10 cellular contexts compared by ENCODE assay signal in genomic region chr22:46748948-46749681, GRCh38. TPM values are rescaled to one million over a fixed set of nuclear protein-coding genes. Genes with fewer than 3 reads are reported as not detected.
A peak's percentile ranks its signal among the peaks of the same experiment; 100 is the strongest.
DNase-seq lines count a peak whose midpoint lies in the region; ATAC-seq, FAIRE-seq and TF ChIP-seq lines count a peak whose summit lies in the region.
"Had no signal": no experiment of that assay in that cellular context is flagged by ENCODE, and none has a peak within 500 bp of the region (broad histone marks: within the 10 kb centered on the region; RNA-seq: fewer than 3 reads in every experiment).

No MANE protein-coding gene starts in this region.

- H3K4me1 ChIP-seq in effector memory CD4-positive, alpha-beta T cell (ENCODE audit: control insufficient read depth, insufficient read depth, low read length, poor library complexity, severe bottlenecking), result peaks cover 29% of the 10 kb centered on the region
- peaks cover 18 to 23% of the 10 kb centered on the region in 2 donors for H3K4me1 ChIP-seq in small intestine (ENCODE audit: control insufficient read depth in 2 of 2, insufficient read depth in 1 of 2, low read depth in 1 of 2, low read length in 1 of 2)

- peak; percentile 56 for DNase-seq in GM03348 (ENCODE audit: low spot score)
- peak; percentile 65 for DNase-seq in activated CD4-positive, alpha-beta T cell treated with anti-CD3 and anti-CD28 coated beads for 36 hours
- DNase-seq in effector memory CD4-positive, alpha-beta T cell, result peak; percentile 42 to 64 (median 52)
- DNase-seq in small intestine, result no peak
- no peak for DNase-seq in substantia nigra (lab: John Stamatoyannopoulos, UW)
- no peak for DNase-seq in SHP77 (lab: John Stamatoyannopoulos, UW)
- no peak for DNase-seq in mesothelial cell of epicardium (ENCODE audit: low spot score in 2 of 2, unreplicated experiment in 2 of 2)
- DNase-seq in retina, result no peak
- DNase-seq: NCI-H2029, occipital lobe had no signal

- no peaks in the 10 kb centered on the region for H3K9me3 ChIP-seq in effector memory CD4-positive, alpha-beta T cell (ENCODE audit: control insufficient read depth, low read length)
- H3K9me3 ChIP-seq in small intestine (ENCODE audit: control insufficient read depth, low read depth), result no peaks in the 10 kb centered on the region

- intact Hi-C loops in activated CD4-positive, alpha-beta T cell treated with anti-CD3 and anti-CD28 coated beads for 36 hours (cut with DNase I, micrococcal nuclease), result no loop called here

- no peaks in the 10 kb centered on the region for H3K27me3 ChIP-seq in effector memory CD4-positive, alpha-beta T cell (replicated peaks; ENCODE audit: control insufficient read depth, insufficient read depth, low read length, poor library complexity, severe bottlenecking)
- no peaks in the 10 kb centered on the region for H3K27me3 ChIP-seq in small intestine (ENCODE audit: control insufficient read depth in 2 of 2, insufficient read depth in 2 of 2, low read length in 2 of 2)

- H3K4me3 Mint-ChIP-seq in activated CD4-positive, alpha-beta T cell treated with anti-CD3 and anti-CD28 coated beads for 36 hours, result peak overlapping the region; percentile 62
- H3K4me3 Mint-ChIP-seq in mesothelial cell of epicardium, result no peak overlapping the region

- no peaks in the 10 kb centered on the region for H3K27me3 Mint-ChIP-seq in activated CD4-positive, alpha-beta T cell treated with anti-CD3 and anti-CD28 coated beads for 36 hours
- H3K27me3 Mint-ChIP-seq in mesothelial cell of epicardium (ENCODE audit: low read depth), result peaks cover 15% of the 10 kb centered on the region

- no peak for TF ChIP-seq CTCF in mesothelial cell of epicardium (IDR thresholded peaks at IDR 0.05; ENCODE audit: unreplicated experiment)

- peak; percentile 68 for ATAC-seq in activated CD4-positive, alpha-beta T cell treated with anti-CD3 and anti-CD28 coated beads for 36 hours

- no peaks in the 10 kb centered on the region for H3K36me3 Mint-ChIP-seq in activated CD4-positive, alpha-beta T cell treated with anti-CD3 and anti-CD28 coated beads for 36 hours (ENCODE audit: low read depth)
- H3K36me3 Mint-ChIP-seq in mesothelial cell of epicardium, result no peaks in the 10 kb centered on the region

- no peak for FAIRE-seq in small intestine (lab: Jason Lieb, UNC)

- peak overlapping the region; percentile 34 for H3K4me3 ChIP-seq in effector memory CD4-positive, alpha-beta T cell (ENCODE audit: insufficient read depth, low read depth, low read length, poor library complexity, severe bottlenecking)
- no peak overlapping the region for H3K4me3 ChIP-seq in small intestine (ENCODE audit: low read depth in 1 of 2, low read length in 2 of 2)

- H3K27ac Mint-ChIP-seq in activated CD4-positive, alpha-beta T cell treated with anti-CD3 and anti-CD28 coated beads for 36 hours, result peak overlapping the region; percentile 91
- H3K27ac Mint-ChIP-seq in mesothelial cell of epicardium, result no peak overlapping the region

- H3K36me3 ChIP-seq in effector memory CD4-positive, alpha-beta T cell (ENCODE audit: control insufficient read depth, insufficient read depth, low read length), result no peaks in the 10 kb centered on the region
- no peaks in the 10 kb centered on the region for H3K36me3 ChIP-seq in small intestine (ENCODE audit: control insufficient read depth in 2 of 2, insufficient read depth in 2 of 2, low read length in 2 of 2)

- no peaks in the 10 kb centered on the region for H3K9me3 Mint-ChIP-seq in activated CD4-positive, alpha-beta T cell treated with anti-CD3 and anti-CD28 coated beads for 36 hours (ENCODE audit: low read depth)
- H3K9me3 Mint-ChIP-seq in mesothelial cell of epicardium, result no peaks in the 10 kb centered on the region

- H3K27ac ChIP-seq in effector memory CD4-positive, alpha-beta T cell (ENCODE audit: insufficient read depth, low read length, poor library complexity, severe bottlenecking), result peak overlapping the region; percentile 64
- H3K27ac ChIP-seq in small intestine (ENCODE audit: low read depth in 1 of 2, low read length in 1 of 2) (peak overlapping the region; percentile 30 to 85), substantia nigra (ENCODE audit: low read depth, low read length, poor library complexity, severe bottlenecking) (no peak overlapping the region)

- POLR2A ChIA-PET in activated CD4-positive, alpha-beta T cell treated with anti-CD3 and anti-CD28 coated beads for 36 hours (lab: Charles Lee), result interaction anchor here (0.8 to 1.2 kb wide), 3 partner anchors 9 to 13 kb away, joined by 3 to 4 read pairs (median 4); partner anchors contain the start of gene TBC1D22A

- peaks cover 25% of the 10 kb centered on the region for H3K4me1 Mint-ChIP-seq in activated CD4-positive, alpha-beta T cell treated with anti-CD3 and anti-CD28 coated beads for 36 hours
- H3K4me1 Mint-ChIP-seq in mesothelial cell of epicardium, result peaks cover 9% of the 10 kb centered on the region

- CTCF ChIA-PET in activated CD4-positive, alpha-beta T cell treated with anti-CD3 and anti-CD28 coated beads for 36 hours (lab: Charles Lee), result interaction anchor here (0.6 to 5.0 kb wide), 9 partner anchors 10 to 317 kb away, joined by 3 to 37 read pairs (median 4); partner anchors contain the start of gene TBC1D22A

- WGBS in small intestine, 3 donors, result 36 to 69% (median 53%) methylated on average over 14 of the region's 14 CpGs

RNA-seq across cellular contexts. Expression of gene CERK, which starts 11.1 kb away (rescaled TPM):
- total RNA-seq in activated CD4-positive, alpha-beta T cell treated with anti-CD3 and anti-CD28 coated beads for 36 hours, result 10 to 100 TPM; 27.0 to 32.8 TPM
- polyA plus RNA-seq in small intestine, result 10 to 100 TPM; 43.7 to 59.7 (median 59.7) TPM
- 50.7 to 51.9 TPM (median 51.3 TPM) in 3 replicates for total RNA-seq in mesothelial cell of epicardium

RNA-seq across cellular contexts. Expression of gene TBC1D22A, which starts 13.3 kb away (rescaled TPM):
- 10 to 100 TPM; 36.0 to 38.0 TPM for total RNA-seq in activated CD4-positive, alpha-beta T cell treated with anti-CD3 and anti-CD28 coated beads for 36 hours
- 10 to 100 TPM; 17.7 to 23.0 (median 18.9) TPM for polyA plus RNA-seq in small intestine
- 26.2 to 26.7 TPM (median 26.6 TPM) in 3 replicates for total RNA-seq in mesothelial cell of epicardium

Comparison
In these comparisons a context has a peak if more than half of its experiments do, and no peak if none do; other contexts are left out.
1. DNase-seq: peak in GM03348 (single experiment), activated CD4-positive, alpha-beta T cell treated with anti-CD3 and anti-CD28 coated beads for 36 hours (single experiment) and effector memory CD4-positive, alpha-beta T cell (3 of 3); none in small intestine (single experiment), substantia nigra (0 of 49), SHP77 (0 of 2), mesothelial cell of epicardium (0 of 2) and retina (single experiment).